1 cellular context compared by ENCODE assay signal in genomic region chr1:24695202-24695974, GRCh38.
TF ChIP-seq lines count a peak whose summit lies in the region.

No MANE protein-coding gene starts in this region.

TF ChIP-seq in K562, 482 proteins besides CTCF, POLR2A, EP300 and RAD21 (continued from another document and continues in another):
- TF ChIP-seq CHD7 (IDR thresholded peaks at IDR 0.05; ENCODE audit: low read depth, low read length) (no peak), KLF10 (CRISPR knock-in tag; IDR thresholded peaks at IDR 0.05) (0 out of 2 replicates have a peak, but pooled peaks have one; percentile 38), RFX5 (IDR thresholded peaks at IDR 0.05; ENCODE audit: low read depth, low read length) (no peak), ZNF79 (CRISPR knock-in tag; IDR thresholded peaks at IDR 0.05; ENCODE audit: low read depth) (0 out of 2 replicates have a peak, but pooled peaks have one; percentile 20), ZBTB33 (CRISPR knock-in tag; IDR thresholded peaks at IDR 0.05) (no peak), GTF2B (IDR thresholded peaks at IDR 0.05; ENCODE audit: extremely low read depth, insufficient read length) (no peak), ZNF253 (CRISPR knock-in tag; conservative IDR thresholded peaks at IDR 0.05) (no peak), NCOA2 (IDR thresholded peaks at IDR 0.05; ENCODE audit: partially characterized antibody in 2 of 2) (no peak), ZNF511 (CRISPR knock-in tag; IDR thresholded peaks at IDR 0.05) (no peak), ZNF263 (CRISPR knock-in tag; IDR thresholded peaks at IDR 0.05; ENCODE audit: borderline replicate concordance) (no peak), RNF2 (IDR thresholded peaks at IDR 0.05) (no peak; the same call in 1 of the 2 replicates), POLR3A (IDR thresholded peaks at IDR 0.05; ENCODE audit: borderline replicate concordance, extremely low read depth, insufficient read depth, insufficient read length) (no peak), PHTF2 (CRISPR knock-in tag; IDR thresholded peaks at IDR 0.05) (no peak), MECOM (CRISPR knock-in tag; IDR thresholded peaks at IDR 0.05) (0 out of 2 replicates have a peak, but pooled peaks have one; percentile 54), ILF3 (IDR thresholded peaks at IDR 0.05; ENCODE audit: borderline replicate concordance) (no peak), HNRNPL (IDR thresholded peaks at IDR 0.05; ENCODE audit: low read depth, low read length) (no peak), SFPQ (IDR thresholded peaks at IDR 0.05; ENCODE audit: low read depth, low read length) (no peak), AFF4 (CRISPR knock-in tag; IDR thresholded peaks at IDR 0.05) (no peak), ETS1 (conservative IDR thresholded peaks at IDR 0.05; ENCODE audit: control insufficient read depth, low read depth, low read length) (no peak), SMAD4 (CRISPR knock-in tag; conservative IDR thresholded peaks at IDR 0.05) (peak; percentile 59; the same call in 1 of the 2 replicates), NONO (IDR thresholded peaks at IDR 0.05; ENCODE audit: low read depth in 2 of 2, low read length in 1 of 2) (no peak), EHMT2 (IDR thresholded peaks at IDR 0.05) (0 out of 2 replicates have a peak, but pooled peaks have one; percentile 8), SIN3B (IDR thresholded peaks at IDR 0.05; ENCODE audit: low read depth) (no peak), FOSL1 (tag; conservative IDR thresholded peaks at IDR 0.05) (0 out of 2 replicates have a peak, but pooled peaks have one; percentile 26), CBFA2T2 (conservative IDR thresholded peaks at IDR 0.05) (no peak), ZFP1 (CRISPR knock-in tag; IDR thresholded peaks at IDR 0.05) (no peak), ZZZ3 (IDR thresholded peaks at IDR 0.05) (no peak), JUN (IDR thresholded peaks at IDR 0.05; ENCODE audit: borderline replicate concordance, low read depth, low read length) (no peak), JUN (CRISPR knock-in tag; IDR thresholded peaks at IDR 0.05; ENCODE audit: borderline replicate concordance) (no peak), KAT7 (CRISPR knock-in tag; IDR thresholded peaks at IDR 0.05; ENCODE audit: borderline replicate concordance) (no peak), FOXP4 (CRISPR knock-in tag; IDR thresholded peaks at IDR 0.05; ENCODE audit: borderline replicate concordance) (no peak), KHSRP (IDR thresholded peaks at IDR 0.05) (no peak), DPF2 (IDR thresholded peaks at IDR 0.05) (peak; percentile 59; the same call in 1 of the 2 replicates), TBP (optimal IDR thresholded peaks at IDR 0.05; ENCODE audit: low read depth, low read length) (no peak), SIRT6 (IDR thresholded peaks at IDR 0.05; ENCODE audit: low read depth, low read length) (no peak)
